12 cellular contexts compared by ENCODE assay signal in the genomic region with DNA sequence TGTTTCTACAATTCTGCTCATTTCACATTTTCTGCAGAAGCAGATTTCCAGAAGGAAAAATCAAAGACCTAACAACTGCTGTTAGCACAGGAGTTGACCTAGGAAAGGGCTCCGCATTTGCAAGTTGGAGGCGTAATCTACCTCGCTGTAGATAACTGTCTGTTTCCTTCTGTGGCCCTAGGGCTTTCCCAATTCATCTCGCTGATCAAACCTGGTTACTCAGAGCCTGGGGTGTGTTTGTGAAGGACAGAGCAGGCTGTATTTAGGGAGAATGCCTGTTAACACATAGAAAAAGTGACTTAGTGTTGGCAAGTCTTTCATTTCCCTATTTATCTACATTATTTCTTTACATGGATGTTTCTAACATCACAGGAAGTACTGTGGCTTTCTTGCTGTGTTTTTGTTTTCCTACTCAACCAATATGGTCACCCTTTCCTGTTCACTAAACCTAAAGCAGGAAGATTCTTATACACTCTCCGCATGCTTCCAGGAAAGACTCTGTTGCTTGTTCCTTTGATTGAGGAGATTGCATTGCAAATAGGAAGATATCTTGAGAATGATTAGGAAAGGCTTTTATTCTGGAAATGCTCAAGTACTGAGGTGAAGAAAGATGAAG. TPM values are rescaled to one million over a fixed set of nuclear protein-coding genes. Genes with fewer than 3 reads are reported as not detected.
DNase-seq lines count a peak whose midpoint lies in the region; ATAC-seq and TF ChIP-seq lines count a peak whose summit lies in the region.
"Had no signal": no experiment of that assay in that cellular context is flagged by ENCODE, and none has a peak within 500 bp of the region (broad histone marks: within the 10 kb centered on the region; RNA-seq: fewer than 3 reads in every experiment).

No MANE protein-coding gene starts in this region.

- no peak overlapping the region for H2BK12ac ChIP-seq in H9 (ENCODE audit: insufficient read length, low read depth, low read length)

- TF ChIP-seq CTCF in H9 (conservative IDR thresholded peaks at IDR 0.05), result no peak

- no peak overlapping the region for H2BK20ac ChIP-seq in H9 (ENCODE audit: low read depth, low read length, poor library complexity, severe bottlenecking)

- no peak overlapping the region for H2AFZ ChIP-seq in H9 (ENCODE audit: low read length)

- POLR2A ChIA-PET in CD4-positive, alpha-beta memory T cell (lab: Charles Lee; ENCODE audit: partially characterized antibody), result interaction anchor here (1.0 kb wide), 1 partner anchor 40 kb away, joined by 6 read pairs; the partner anchor contains the start of gene AGA

- no peaks in the 10 kb centered on the region for H4K20me1 ChIP-seq in H9 (ENCODE audit: control insufficient read depth, insufficient read depth, insufficient read length)

- H3K36me3 ChIP-seq in CD4-positive, alpha-beta memory T cell (ENCODE audit: insufficient read depth, low read length), result no peaks in the 10 kb centered on the region
- H3K36me3 ChIP-seq in mesodermal cell (ENCODE audit: control insufficient read depth, insufficient read depth, low read length), result no peaks in the 10 kb centered on the region

- no peak overlapping the region for H3K9ac ChIP-seq in H9 (ENCODE audit: extremely low read depth, insufficient read length, low read length)

- H4K5ac ChIP-seq in H9 (ENCODE audit: insufficient read length, low read depth, low read length), result no peak overlapping the region

- WGBS in H9 (ENCODE audit: extremely low coverage, insufficient read length, low lambda C conversion rate), result no CpG with 5 or more reads among the region's 5 CpGs
- WGBS in mesodermal cell (ENCODE audit: insufficient coverage in 2 of 2), 2 experiments, result 90 to 91% methylated on average over 3 to 5 of the region's 5 CpGs

- no peaks in the 10 kb centered on the region for H3K27me3 Mint-ChIP-seq in CD4-positive, alpha-beta memory T cell
- H3K27me3 Mint-ChIP-seq in H9 (ENCODE audit: low read depth), result no peaks in the 10 kb centered on the region
- peaks cover 24% of the 10 kb centered on the region for H3K27me3 Mint-ChIP-seq in T-helper 2 cell treated with Interferon-gamma antibody and Interleukin-4, amounts not matched to agents 5 μg/mL and 100 μg/mL, for 36 hours (ENCODE audit: low read depth)

- no peak overlapping the region for H2AK5ac ChIP-seq in H9 (ENCODE audit: insufficient read length, low read length)

- no peak overlapping the region for H3K18ac ChIP-seq in H9 (ENCODE audit: insufficient read length, low read depth, low read length)

- H2BK120ac ChIP-seq in H9 (ENCODE audit: low read depth, low read length, poor library complexity, severe bottlenecking), result no peak overlapping the region

- ATAC-seq in HG03520 (IDR thresholded peaks at IDR 0.05; ENCODE audit: unreplicated experiment) (no peak), HG03432 (IDR thresholded peaks at IDR 0.05; ENCODE audit: unreplicated experiment) (no peak)

- H3K4ac ChIP-seq in H9 (ENCODE audit: low read depth, low read length), result no peak overlapping the region

- no peak overlapping the region for H3K27ac ChIP-seq in CD4-positive, alpha-beta memory T cell (ENCODE audit: low read depth, low read length)
- H3K27ac ChIP-seq in H9 (ENCODE audit: insufficient read length, low read depth, low read length) (no peak overlapping the region), mesodermal cell (ENCODE audit: low read depth, low read length, severe bottlenecking) (peak overlapping the region; percentile 49)

- no peak overlapping the region for H3T11ph ChIP-seq in H9 (ENCODE audit: low read length)

- H3K14ac ChIP-seq in H9 (ENCODE audit: insufficient read depth, low read length), result no peak overlapping the region

- H3K23ac ChIP-seq in H9 (ENCODE audit: insufficient read length, low read depth, low read length), result no peak overlapping the region

- no peaks in the 10 kb centered on the region for H3K23me2 ChIP-seq in H9 (ENCODE audit: insufficient read length, low read depth, low read length, poor library complexity, severe bottlenecking)

- H4K91ac ChIP-seq in H9 (ENCODE audit: insufficient read length, low read depth, low read length), result no peak overlapping the region

- H2BK15ac ChIP-seq in H9 (ENCODE audit: low read depth, low read length), result no peak overlapping the region

- H3K56ac ChIP-seq in H9 (ENCODE audit: insufficient read length, low read depth, low read length), result no peak overlapping the region

- no peaks in the 10 kb centered on the region for H3K79me1 ChIP-seq in H9 (ENCODE audit: insufficient read depth, low read depth, low read length, poor library complexity, severe bottlenecking)

- H4K8ac ChIP-seq in H9 (replicated peaks; ENCODE audit: insufficient read length, low read depth, low read length), result no peak overlapping the region

- DNase-seq in CD4-positive, alpha-beta memory T cell, result peak in 3 of 5 donors; percentile 15 to 31 (median 24)
- DNase-seq in H9 (no peak), HPDE6-E6E7 (ENCODE audit: extremely low spot score) (no peak)
- no peak for DNase-seq in T-helper 2 cell treated with Interferon-gamma antibody and Interleukin-4, amounts not matched to agents 5 μg/mL and 100 μg/mL, for 36 hours (ENCODE audit: low spot score)
- DNase-seq: DMS79, foreskin melanocyte, NCI-H774, RPMI8226, substantia nigra had no signal

- intact Hi-C loops in CD4-positive, alpha-beta memory T cell (cut with micrococcal nuclease), result loop anchor here (5.0 kb wide), 1 partner anchor 41 kb away; the partner anchor contains the start of gene AGA

- H3K4me3 ChIP-seq in CD4-positive, alpha-beta memory T cell (ENCODE audit: low read length in 2 of 2), result no peak overlapping the region
- H3K4me3 ChIP-seq in mesodermal cell (ENCODE audit: extremely low read depth, insufficient read depth, low read length, poor library complexity, severe bottlenecking), result no peak overlapping the region

- peaks cover 0 to 3% (median 0%) of the 10 kb centered on the region in 8 donors for H3K9me3 Mint-ChIP-seq in CD4-positive, alpha-beta memory T cell
- H3K9me3 Mint-ChIP-seq in H9, result peaks cover 0 to 10% of the 10 kb centered on the region in 2 experiments; a peak in 3 of 5 replicates
- H3K9me3 Mint-ChIP-seq in T-helper 2 cell treated with Interferon-gamma antibody and Interleukin-4, amounts not matched to agents 5 μg/mL and 100 μg/mL, for 36 hours, result peaks cover 9% of the 10 kb centered on the region

- H2BK5ac ChIP-seq in H9 (ENCODE audit: insufficient read length, low read length), result no peak overlapping the region

- peaks cover 32 to 44% (median 37%) of the 10 kb centered on the region in 4 donors for H3K4me1 Mint-ChIP-seq in CD4-positive, alpha-beta memory T cell
- peaks cover 19% of the 10 kb centered on the region in 2 experiments for H3K4me1 Mint-ChIP-seq in H9
- peaks cover 34% of the 10 kb centered on the region for H3K4me1 Mint-ChIP-seq in T-helper 2 cell treated with Interferon-gamma antibody and Interleukin-4, amounts not matched to agents 5 μg/mL and 100 μg/mL, for 36 hours (ENCODE audit: low read depth)

- H3K27me3 ChIP-seq in CD4-positive, alpha-beta memory T cell (ENCODE audit: insufficient read depth, low read length), result no peaks in the 10 kb centered on the region
- no peaks in the 10 kb centered on the region for H3K27me3 ChIP-seq in H9 (ENCODE audit: insufficient read depth, low read length)

- peaks cover 30% of the 10 kb centered on the region for H3K4me1 ChIP-seq in CD4-positive, alpha-beta memory T cell (ENCODE audit: insufficient read depth, low read length)
- H3K4me1 ChIP-seq in H9 (ENCODE audit: insufficient read depth, low read length), result no peaks in the 10 kb centered on the region
- no peaks in the 10 kb centered on the region for H3K4me1 ChIP-seq in mesodermal cell (ENCODE audit: control insufficient read depth, insufficient read depth, low read length, poor library complexity, severe bottlenecking)

- H3K9me3 ChIP-seq in CD4-positive, alpha-beta memory T cell (ENCODE audit: control insufficient read depth in 1 of 2, low read length in 2 of 2), result no peaks in the 10 kb centered on the region
- H3K9me3 ChIP-seq in H9 (ENCODE audit: control insufficient read depth, low read depth, low read length), result no peaks in the 10 kb centered on the region
- H3K9me3 ChIP-seq in mesodermal cell (ENCODE audit: control insufficient read depth, low read length), result no peaks in the 10 kb centered on the region

- CTCF ChIA-PET in CD4-positive, alpha-beta memory T cell (lab: Charles Lee; ENCODE audit: partially characterized antibody), result no interaction called here

- peak overlapping the region; percentile 70 to 91 (median 85) for H3K27ac Mint-ChIP-seq in CD4-positive, alpha-beta memory T cell
- H3K27ac Mint-ChIP-seq in H9, result peak overlapping the region in 2 of 3 experiments; percentile 19 to 87; a peak in 5 of 7 replicates
- H3K27ac Mint-ChIP-seq in T-helper 2 cell treated with Interferon-gamma antibody and Interleukin-4, amounts not matched to agents 5 μg/mL and 100 μg/mL, for 36 hours, result peak overlapping the region; percentile 53

- no peaks in the 10 kb centered on the region for H3K36me3 Mint-ChIP-seq in CD4-positive, alpha-beta memory T cell
- peaks cover 0 to 6% (median 0%) of the 10 kb centered on the region in 3 experiments; a peak in 1 of 7 replicates for H3K36me3 Mint-ChIP-seq in H9 (ENCODE audit: insufficient read depth in 1 of 3, low read depth in 3 of 3)
- peaks cover 8% of the 10 kb centered on the region for H3K36me3 Mint-ChIP-seq in T-helper 2 cell treated with Interferon-gamma antibody and Interleukin-4, amounts not matched to agents 5 μg/mL and 100 μg/mL, for 36 hours (ENCODE audit: low read depth)

- no peaks in the 10 kb centered on the region for H3K79me2 ChIP-seq in H9 (ENCODE audit: insufficient read depth, low read length)

- no peak overlapping the region for H3K4me2 ChIP-seq in H9 (ENCODE audit: insufficient read depth, insufficient read length, low read length)

- H3K4me3 Mint-ChIP-seq in CD4-positive, alpha-beta memory T cell, result peak overlapping the region in 7 of 8 donors; percentile 47 to 79 (median 69)
- no peak overlapping the region for H3K4me3 Mint-ChIP-seq in H9
- peak overlapping the region; percentile 67 for H3K4me3 Mint-ChIP-seq in T-helper 2 cell treated with Interferon-gamma antibody and Interleukin-4, amounts not matched to agents 5 μg/mL and 100 μg/mL, for 36 hours

RNA-seq across cellular contexts. Expression of gene AGA, which starts 40.5 kb away (rescaled TPM):
- 10 to 100 TPM; 23.2 to 27.3 TPM for total RNA-seq in CD4-positive, alpha-beta memory T cell
- polyA plus RNA-seq in CD4-positive, alpha-beta memory T cell, result 10 to 100 TPM; 32.1 to 34.2 TPM
- 10.0 and 11.3 TPM in 2 replicates for total RNA-seq in H9 (2021)
- 6.2 TPM for polyA plus RNA-seq in mesodermal cell (2013, experiment 1 of 2)
- 5.9 TPM for polyA plus RNA-seq in mesodermal cell (2013, experiment 2 of 2)

Comparison
In these comparisons a context has a peak if more than half of its experiments do, and no peak if none do; other contexts are left out.
1. DNase-seq: peak in CD4-positive, alpha-beta memory T cell (3 of 5); none in H9 (single experiment), T-helper 2 cell treated with Interferon-gamma antibody and Interleukin-4, amounts not matched to agents 5 μg/mL and 100 μg/mL, for 36 hours (single experiment) and HPDE6-E6E7 (single experiment).
2. H3K4me3 Mint-ChIP-seq: peak in CD4-positive, alpha-beta memory T cell (7 of 8) and T-helper 2 cell treated with Interferon-gamma antibody and Interleukin-4, amounts not matched to agents 5 μg/mL and 100 μg/mL, for 36 hours (single experiment); none in H9 (0 of 2).
3. Peak in every context shown above with its lines, with median percentiles within 50 percentile points of each other: H3K27ac Mint-ChIP-seq.